In the genomic region with DNA sequence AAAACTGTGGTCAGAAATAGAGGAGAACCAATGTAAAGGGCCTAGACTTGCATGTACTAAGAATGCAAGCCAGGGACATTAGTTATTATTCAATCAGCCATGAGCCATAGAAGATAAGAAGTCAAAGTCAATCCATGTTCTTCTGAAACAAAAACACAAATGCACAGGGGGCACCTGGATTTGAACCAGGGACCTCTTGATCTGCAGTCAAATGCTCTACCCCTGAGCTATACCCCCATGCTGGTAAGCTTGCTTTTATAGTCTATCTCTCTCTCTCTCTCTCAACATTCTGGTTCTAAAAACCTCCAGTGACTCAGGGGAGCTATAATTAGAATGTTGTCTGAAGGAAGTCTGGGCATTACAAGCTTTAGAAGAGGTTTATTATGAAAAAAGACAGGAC, we compare ENCODE assay signal across 10 cellular contexts.
DNase-seq lines count a peak whose midpoint lies in the region; ATAC-seq, FAIRE-seq and TF ChIP-seq lines count a peak whose summit lies in the region.
"Had no signal": no experiment of that assay in that cellular context is flagged by ENCODE, and none has a peak within 500 bp of the region (broad histone marks: within the 10 kb centered on the region; RNA-seq: fewer than 3 reads in every experiment).

No MANE protein-coding gene starts in this region.

- H4K91ac ChIP-seq in mesenchymal stem cell (ENCODE audit: low read length): no peak overlapping the region

- no peak overlapping the region for H3K18ac ChIP-seq in mesenchymal stem cell (ENCODE audit: low read depth in 1 of 2, low read length in 2 of 2)

- no peak overlapping the region for H3K14ac ChIP-seq in mesenchymal stem cell (ENCODE audit: low read length in 2 of 2)

- peak overlapping the region; percentile 23 for H3K4me3 Mint-ChIP-seq in astrocyte (ENCODE audit: unreplicated experiment)

- no peak for FAIRE-seq in astrocyte (lab: Jason Lieb, UNC)

- H3K4ac ChIP-seq in mesenchymal stem cell (ENCODE audit: low read depth in 1 of 2, low read length in 2 of 2): no peak overlapping the region

- peaks cover 3% of the 10 kb centered on the region for H3K4me1 Mint-ChIP-seq in astrocyte (ENCODE audit: low read depth, unreplicated experiment)

- DNase-seq in Caki2 (ENCODE audit: low read depth) (peak; percentile 67), astrocyte (ENCODE audit: low read depth) (peak; percentile 65), mesenchymal stem cell (peak; percentile 87), NCI-H2029 (lab: John Stamatoyannopoulos, UW) (no peak)
- DNase-seq in stimulated activated CD8-positive, alpha-beta memory T cell treated with anti-CD3 and anti-CD28 coated beads, Interleukin-4, amount 100 ng/mL, for 48 hours: no peak
- DNase-seq: activated CD4-positive, CD25-positive, alpha-beta regulatory T cell had no signal

- peak overlapping the region; percentile 3; the same call in 1 of the 2 replicates for H3K4me2 ChIP-seq in KMS-11
- H3K4me2 ChIP-seq in astrocyte (ENCODE audit: low read length): peak overlapping the region; percentile 37
- no peak overlapping the region for H3K4me2 ChIP-seq in mesenchymal stem cell (ENCODE audit: low read length, poor library complexity, severe bottlenecking)

- TF ChIP-seq CTCF in KMS-11 (conservative IDR thresholded peaks at IDR 0.05; ENCODE audit: low read depth, low read length): no peak
- no peak for TF ChIP-seq CTCF in astrocyte (IDR thresholded peaks at IDR 0.05; ENCODE audit: insufficient read depth, low read depth, low read length)

- no peak overlapping the region for H2BK15ac ChIP-seq in mesenchymal stem cell (ENCODE audit: low read depth, poor library complexity, severe bottlenecking)

- no peaks in the 10 kb centered on the region for H3K9me3 Mint-ChIP-seq in astrocyte (ENCODE audit: unreplicated experiment)

- no peak overlapping the region for H3K23ac ChIP-seq in mesenchymal stem cell (ENCODE audit: low read length in 2 of 2)

- H2BK120ac ChIP-seq in mesenchymal stem cell (ENCODE audit: low read depth, low read length): no peak overlapping the region

- H3K27ac ChIP-seq in KMS-11 (no peak overlapping the region), astrocyte (ENCODE audit: low read depth, low read length) (peak overlapping the region; percentile 35), mesenchymal stem cell (ENCODE audit: low read length, poor library complexity, severe bottlenecking) (no peak overlapping the region)
- H3K27ac ChIP-seq: adrenal gland had no signal

- H2BK5ac ChIP-seq in mesenchymal stem cell (ENCODE audit: low read depth, low read length, poor library complexity, severe bottlenecking): no peak overlapping the region

- H3K36me3 Mint-ChIP-seq in astrocyte (ENCODE audit: low read depth, unreplicated experiment): no peaks in the 10 kb centered on the region

- no peaks in the 10 kb centered on the region for H3K27me3 ChIP-seq in KMS-11 (ENCODE audit: insufficient read depth, low read depth)
- H3K27me3 ChIP-seq in astrocyte (ENCODE audit: insufficient read depth, low read length): no peaks in the 10 kb centered on the region
- no peaks in the 10 kb centered on the region for H3K27me3 ChIP-seq in mesenchymal stem cell (ENCODE audit: control insufficient read depth in 1 of 2, insufficient read depth in 1 of 2, low read length in 2 of 2)
- H3K27me3 ChIP-seq: adrenal gland had no signal

- no peak overlapping the region for H3K9ac ChIP-seq in KMS-11
- no peak overlapping the region for H3K9ac ChIP-seq in astrocyte (ENCODE audit: low read length)
- H3K9ac ChIP-seq in mesenchymal stem cell (ENCODE audit: low read length): peak overlapping the region; percentile 64

- H2AFZ ChIP-seq in KMS-11 (ENCODE audit: low read depth) (no peak overlapping the region), astrocyte (ENCODE audit: low read depth, low read length) (no peak overlapping the region), mesenchymal stem cell (ENCODE audit: low read depth, low read length) (no peak overlapping the region)

- H4K20me1 ChIP-seq in KMS-11 (ENCODE audit: insufficient read depth) (no peaks in the 10 kb centered on the region), astrocyte (ENCODE audit: insufficient read depth, low read length) (no peaks in the 10 kb centered on the region)

- ATAC-seq in GM18870 (IDR thresholded peaks at IDR 0.05; ENCODE audit: unreplicated experiment) (no peak), HG03432 (IDR thresholded peaks at IDR 0.05; ENCODE audit: unreplicated experiment) (no peak)

- H3K4me3 ChIP-seq in KMS-11 (IDR thresholded peaks at IDR 0.05; ENCODE audit: insufficient read depth, low read depth, low read length): no peak overlapping the region
- no peak overlapping the region for H3K4me3 ChIP-seq in astrocyte (ENCODE audit: insufficient read depth, low read depth, low read length)
- no peak overlapping the region for H3K4me3 ChIP-seq in mesenchymal stem cell (ENCODE audit: insufficient read depth in 1 of 2, low read depth in 1 of 2, low read length in 2 of 2)
- H3K4me3 ChIP-seq: adrenal gland had no signal

- H3K4me1 ChIP-seq in KMS-11 (ENCODE audit: low read depth, poor library complexity, severe bottlenecking): peaks cover 45% of the 10 kb centered on the region
- no peaks in the 10 kb centered on the region for H3K4me1 ChIP-seq in astrocyte (ENCODE audit: insufficient read depth, low read length)
- H3K4me1 ChIP-seq in mesenchymal stem cell (ENCODE audit: control insufficient read depth, insufficient read depth, low read depth, low read length): no peaks in the 10 kb centered on the region
- H3K4me1 ChIP-seq: adrenal gland had no signal

- no peaks in the 10 kb centered on the region for H3K79me1 ChIP-seq in mesenchymal stem cell (replicated peaks; ENCODE audit: low read length, poor library complexity, severe bottlenecking)

- in situ Hi-C loops in Caki2 (cut with HindIII; ENCODE audit: low pct_unique_long_range_greater_than_20kb, low sequenced_read_pairs): no loop called here

- H4K8ac ChIP-seq in mesenchymal stem cell (ENCODE audit: low read length): no peak overlapping the region

- H2BK12ac ChIP-seq in mesenchymal stem cell (ENCODE audit: low read length in 2 of 2): no peak overlapping the region

- no peaks in the 10 kb centered on the region for H3K79me2 ChIP-seq in KMS-11 (ENCODE audit: insufficient read depth, low read depth)
- no peaks in the 10 kb centered on the region for H3K79me2 ChIP-seq in astrocyte (ENCODE audit: insufficient read depth, low read length)

- H2AK5ac ChIP-seq in mesenchymal stem cell (ENCODE audit: low read length, severe bottlenecking): no peak overlapping the region

- H3K27ac Mint-ChIP-seq in astrocyte (ENCODE audit: unreplicated experiment): peak overlapping the region; percentile 73

- H3K36me3 ChIP-seq in KMS-11 (ENCODE audit: insufficient read depth) (no peaks in the 10 kb centered on the region), astrocyte (ENCODE audit: insufficient read depth, low read length) (no peaks in the 10 kb centered on the region), mesenchymal stem cell (ENCODE audit: control insufficient read depth in 1 of 2, insufficient read depth in 2 of 2, low read depth in 1 of 2, low read length in 2 of 2) (no peaks in the 10 kb centered on the region)
- H3K36me3 ChIP-seq: adrenal gland had no signal

- H3K27me3 Mint-ChIP-seq in astrocyte (ENCODE audit: low read depth, unreplicated experiment): no peaks in the 10 kb centered on the region

- H3K9me3 ChIP-seq in astrocyte (ENCODE audit: insufficient read depth, low read depth, low read length): no peaks in the 10 kb centered on the region
- no peaks in the 10 kb centered on the region for H3K9me3 ChIP-seq in mesenchymal stem cell (ENCODE audit: control insufficient read depth, low read length)
- H3K9me3 ChIP-seq: adrenal gland had no signal

Comparison
In these comparisons a context has a peak if more than half of its experiments do, and no peak if none do; other contexts are left out.
1. DNase-seq: peak in Caki2 (single experiment), astrocyte (single experiment) and mesenchymal stem cell (single experiment); none in NCI-H2029 (single experiment) and stimulated activated CD8-positive, alpha-beta memory T cell treated with anti-CD3 and anti-CD28 coated beads, Interleukin-4, amount 100 ng/mL, for 48 hours (single experiment).